Comparison of ENCODE assay signal across 26 cellular contexts in the genomic region with DNA sequence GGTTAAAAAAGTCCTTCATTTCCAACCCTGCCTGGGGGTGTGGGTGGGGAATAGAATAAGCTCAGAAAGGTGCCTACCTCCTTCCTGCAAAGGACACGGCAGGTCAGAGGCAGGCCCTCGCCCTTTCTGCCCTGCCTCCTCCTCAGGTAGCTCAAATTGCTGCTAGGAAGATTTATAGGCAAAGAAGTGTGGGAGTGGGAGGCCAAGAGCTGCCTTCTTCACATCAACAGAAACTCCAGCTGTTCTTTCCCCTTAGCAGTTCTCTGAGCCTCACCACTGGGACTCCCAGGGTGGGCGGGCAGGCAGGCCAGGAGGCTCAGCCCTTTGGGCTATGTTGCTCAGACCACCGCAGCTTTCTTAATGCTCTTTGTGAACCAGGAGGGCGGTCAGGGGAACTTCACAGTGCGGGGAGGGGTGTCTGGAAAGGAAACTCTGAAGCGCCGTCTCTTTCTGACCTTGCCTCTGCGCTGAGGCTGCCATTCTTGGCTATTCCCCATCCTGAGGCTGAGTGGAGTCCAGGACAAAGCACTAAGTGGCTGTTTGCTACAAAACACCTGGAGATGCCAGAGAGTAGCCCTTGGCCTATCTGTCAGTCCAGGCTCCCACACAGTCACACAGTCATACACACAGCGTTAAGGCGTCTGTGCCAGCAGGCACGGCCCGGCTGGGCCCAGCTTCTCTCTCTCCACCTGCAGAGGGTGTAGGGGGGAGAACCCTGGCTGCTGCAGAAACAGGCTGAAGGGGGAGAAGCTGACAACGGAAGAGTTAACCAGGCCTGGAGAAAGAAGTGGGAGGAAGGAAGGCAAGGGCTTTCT. TPM values are rescaled to one million over a fixed set of nuclear protein-coding genes. Genes with fewer than 3 reads are reported as not detected.
DNase-seq lines count a peak whose midpoint lies in the region; TF ChIP-seq lines count a peak whose summit lies in the region.
"Had no signal": no experiment of that assay in that cellular context is flagged by ENCODE, and none has a peak within 500 bp of the region (broad histone marks: within the 10 kb centered on the region; RNA-seq: fewer than 3 reads in every experiment).

No MANE protein-coding gene starts in this region.

- H3K9me3 ChIP-seq in mesodermal cell (ENCODE audit: control insufficient read depth, low read length): no peaks in the 10 kb centered on the region
- no peaks in the 10 kb centered on the region for H3K9me3 ChIP-seq in thyroid gland
- H3K9me3 ChIP-seq in ovary: no peaks in the 10 kb centered on the region
- H3K9me3 ChIP-seq: heart right ventricle had no signal

- TF ChIP-seq POLR2A in thyroid gland (IDR thresholded peaks at IDR 0.05) (no peak), ovary (IDR thresholded peaks at IDR 0.05) (no peak)

- intact Hi-C loops in thyroid gland (cut with DNase I) (no loop called here), ovary (cut with DNase I) (no loop called here)

- no peak overlapping the region for H3K4me3 ChIP-seq in mesodermal cell (ENCODE audit: extremely low read depth, insufficient read depth, low read length, poor library complexity, severe bottlenecking)
- no peak overlapping the region for H3K4me3 ChIP-seq in thyroid gland (replicated peaks in 1 of 3)
- H3K4me3 ChIP-seq in ovary: no peak overlapping the region
- H3K4me3 ChIP-seq: heart right ventricle had no signal

- H3K36me3 Mint-ChIP-seq in immature natural killer cell: peaks cover 17 to 29% (median 28%) of the 10 kb centered on the region in 3 donors

- H3K9me3 Mint-ChIP-seq in immature natural killer cell: no peaks in the 10 kb centered on the region
- H3K9me3 Mint-ChIP-seq: activated CD4-positive, alpha-beta T cell treated with anti-CD3 and anti-CD28 coated beads, Interleukin-2, amount 10 ng/mL, durations not matched to agents 24 days and 14 days; activated naive CD4-positive, alpha-beta T cell treated with anti-CD3 and anti-CD28 coated beads for 36 hours; CD8-positive, alpha-beta T cell; IgD-negative memory B cell; natural killer cell; type B pancreatic cell had no signal

- H3K27me3 ChIP-seq in thyroid gland (no peaks in the 10 kb centered on the region), ovary (no peaks in the 10 kb centered on the region)
- H3K27me3 ChIP-seq: heart right ventricle had no signal

- peaks cover 0 to 3% (median 0%) of the 10 kb centered on the region in 3 donors for H3K27me3 Mint-ChIP-seq in immature natural killer cell (ENCODE audit: low read depth in 3 of 3)
- H3K27me3 Mint-ChIP-seq: activated CD4-positive, alpha-beta T cell treated with anti-CD3 and anti-CD28 coated beads, Interleukin-2, amount 10 ng/mL, durations not matched to agents 24 days and 14 days; IgD-negative memory B cell; type B pancreatic cell had no signal

- TF ChIP-seq EP300 in ovary (IDR thresholded peaks at IDR 0.05): no peak

- TF ChIP-seq CTCF in thyroid gland (IDR thresholded peaks at IDR 0.05) (no peak), ovary (IDR thresholded peaks at IDR 0.05) (no peak)

- H3K4me1 ChIP-seq in mesodermal cell (ENCODE audit: control insufficient read depth, insufficient read depth, low read length, poor library complexity, severe bottlenecking): no peaks in the 10 kb centered on the region
- H3K4me1 ChIP-seq in thyroid gland: peaks cover 27 to 65% of the 10 kb centered on the region in 2 donors
- H3K4me1 ChIP-seq in ovary (ENCODE audit: insufficient read depth): peaks cover 3% of the 10 kb centered on the region

- H3K36me3 ChIP-seq in mesodermal cell (ENCODE audit: control insufficient read depth, insufficient read depth, low read length) (peaks cover 67% of the 10 kb centered on the region), thyroid gland (peaks cover 52 to 62% of the 10 kb centered on the region in 2 donors), ovary (no peaks in the 10 kb centered on the region)

- DNase-seq in activated effector memory CD4-positive, alpha-beta T cell treated with anti-CD3 and anti-CD28 coated beads, Interleukin-2, amount 50 U/mL, for 16 hours: peak; percentile 33
- DNase-seq in activated effector memory CD4-positive, alpha-beta T cell treated with Interleukin-2 at 50 U/mL for 16 hours: no peak
- DNase-seq in caudate nucleus (lab: John Stamatoyannopoulos, UW) (no peak), thyroid gland (no peak), NCI-H146 (lab: John Stamatoyannopoulos, UW) (no peak), ovary (no peak), immature natural killer cell (no peak)
- DNase-seq: activated CD4-positive, alpha-beta T cell treated with anti-CD3 and anti-CD28 coated beads, Interleukin-2, amount 10 ng/mL, durations not matched to agents 24 days and 14 days; activated naive CD4-positive, alpha-beta T cell treated with anti-CD3 and anti-CD28 coated beads for 36 hours; activated T-cell treated with anti-CD3 and anti-CD28 coated beads, Interleukin-2, amount 50 U/mL, for 48 hours; amygdala; CD8-positive, alpha-beta T cell; GDM1; H7; heart right ventricle; natural killer cell; NCI-H1105 treated with DMSO at 0.1 percent for 48 hours; NCI-H2081; NCI-H226 had no signal

- H3K4me1 Mint-ChIP-seq in immature natural killer cell: no peaks in the 10 kb centered on the region
- H3K4me1 Mint-ChIP-seq: natural killer cell had no signal

- H3K27ac ChIP-seq in caudate nucleus (ENCODE audit: low read depth, low read length) (peak overlapping the region; percentile 11), mesodermal cell (ENCODE audit: low read depth, low read length, severe bottlenecking) (peak overlapping the region; percentile 16), thyroid gland (peak overlapping the region; percentile 33 to 39 (median 39)), ovary (peak overlapping the region in 1 of 2 donors; percentile 21)
- H3K27ac ChIP-seq: 22Rv1 had no signal

- 96% methylated on average over 8 of the region's 14 CpGs for WGBS in mesodermal cell (ENCODE audit: insufficient coverage in 2 of 2), 2 experiments
- whole genome bisulfite sequencing in thyroid gland, 2 donors: 67 to 82% methylated on average over 14 of the region's 14 CpGs
- WGBS in ovary, 3 donors: 35 to 45% (median 43%) methylated on average over 14 of the region's 14 CpGs

- no peak overlapping the region for H3K4me3 Mint-ChIP-seq in immature natural killer cell
- H3K4me3 Mint-ChIP-seq: activated CD4-positive, alpha-beta T cell treated with anti-CD3 and anti-CD28 coated beads, Interleukin-2, amount 10 ng/mL, durations not matched to agents 24 days and 14 days; activated naive CD4-positive, alpha-beta T cell treated with anti-CD3 and anti-CD28 coated beads for 36 hours; CD8-positive, alpha-beta T cell; IgD-negative memory B cell; natural killer cell; type B pancreatic cell had no signal

- H3K27ac Mint-ChIP-seq in immature natural killer cell: no peak overlapping the region
- H3K27ac Mint-ChIP-seq: activated CD4-positive, alpha-beta T cell treated with anti-CD3 and anti-CD28 coated beads, Interleukin-2, amount 10 ng/mL, durations not matched to agents 24 days and 14 days; activated naive CD4-positive, alpha-beta T cell treated with anti-CD3 and anti-CD28 coated beads for 36 hours; CD8-positive, alpha-beta T cell; IgD-negative memory B cell; natural killer cell; type B pancreatic cell had no signal

RNA-seq across cellular contexts. Expression of a gene that starts 3.0 kb away (rescaled TPM):
- polyA plus RNA-seq in mesodermal cell (2013, experiment 1 of 2): not detected
- not detected for polyA plus RNA-seq in mesodermal cell (2013, experiment 2 of 2)
- total RNA-seq in thyroid gland (under 1 TPM in 1 of 4 donors, not detected in 3; 0.89 TPM), ovary (not detected)
- polyA plus RNA-seq in ovary (not detected), immature natural killer cell (not detected)
- total RNA-seq: activated CD4-positive, alpha-beta T cell treated with anti-CD3 and anti-CD28 coated beads, Interleukin-2, amount 10 ng/mL, durations not matched to agents 24 days and 14 days; activated naive CD4-positive, alpha-beta T cell treated with anti-CD3 and anti-CD28 coated beads for 36 hours; bronchial epithelial cell; CD8-positive, alpha-beta T cell; H7; left lobe of liver; natural killer cell; T-helper 2 cell treated with Interferon-gamma antibody and Interleukin-4, amounts not matched to agents 100 ng/mL and 5 ng/mL, for 36 hours had no signal
- polyA plus RNA-seq: heart right ventricle, IgD-negative memory B cell had no signal
